ENCODE assay signal across 2 cellular contexts in genomic region chr12:15677207-15677606, GRCh38.
TF ChIP-seq lines count a peak whose summit lies in the region.

No MANE protein-coding gene starts in this region.

TF ChIP-seq in GM12878, 131 proteins besides CTCF, POLR2A, EP300 and RAD21:
- TF ChIP-seq MYB (IDR thresholded peaks at IDR 0.05; ENCODE audit: borderline replicate concordance, low read depth, low read length), result no peak
- no peak for TF ChIP-seq IKZF2 (IDR thresholded peaks at IDR 0.05)
- no peak for TF ChIP-seq ETV6 (conservative IDR thresholded peaks at IDR 0.05 in 1 of 2, IDR thresholded peaks at IDR 0.05 in 1 of 2; ENCODE audit: borderline replicate concordance in 1 of 2, low read depth in 1 of 2)
- no peak for TF ChIP-seq NR2F1 (conservative IDR thresholded peaks at IDR 0.05)
- TF ChIP-seq POLR2AphosphoS5 (IDR thresholded peaks at IDR 0.05; ENCODE audit: low read length), result no peak
- no peak for TF ChIP-seq DPF2 (IDR thresholded peaks at IDR 0.05)
- no peak for TF ChIP-seq SP1 (IDR thresholded peaks at IDR 0.05; ENCODE audit: low read depth, low read length)
- no peak for TF ChIP-seq HDAC2 (IDR thresholded peaks at IDR 0.05)
- no peak for TF ChIP-seq POU2F2 (IDR thresholded peaks at IDR 0.05; ENCODE audit: borderline replicate concordance, low read depth, low read length)
- TF ChIP-seq, protein P1, sequence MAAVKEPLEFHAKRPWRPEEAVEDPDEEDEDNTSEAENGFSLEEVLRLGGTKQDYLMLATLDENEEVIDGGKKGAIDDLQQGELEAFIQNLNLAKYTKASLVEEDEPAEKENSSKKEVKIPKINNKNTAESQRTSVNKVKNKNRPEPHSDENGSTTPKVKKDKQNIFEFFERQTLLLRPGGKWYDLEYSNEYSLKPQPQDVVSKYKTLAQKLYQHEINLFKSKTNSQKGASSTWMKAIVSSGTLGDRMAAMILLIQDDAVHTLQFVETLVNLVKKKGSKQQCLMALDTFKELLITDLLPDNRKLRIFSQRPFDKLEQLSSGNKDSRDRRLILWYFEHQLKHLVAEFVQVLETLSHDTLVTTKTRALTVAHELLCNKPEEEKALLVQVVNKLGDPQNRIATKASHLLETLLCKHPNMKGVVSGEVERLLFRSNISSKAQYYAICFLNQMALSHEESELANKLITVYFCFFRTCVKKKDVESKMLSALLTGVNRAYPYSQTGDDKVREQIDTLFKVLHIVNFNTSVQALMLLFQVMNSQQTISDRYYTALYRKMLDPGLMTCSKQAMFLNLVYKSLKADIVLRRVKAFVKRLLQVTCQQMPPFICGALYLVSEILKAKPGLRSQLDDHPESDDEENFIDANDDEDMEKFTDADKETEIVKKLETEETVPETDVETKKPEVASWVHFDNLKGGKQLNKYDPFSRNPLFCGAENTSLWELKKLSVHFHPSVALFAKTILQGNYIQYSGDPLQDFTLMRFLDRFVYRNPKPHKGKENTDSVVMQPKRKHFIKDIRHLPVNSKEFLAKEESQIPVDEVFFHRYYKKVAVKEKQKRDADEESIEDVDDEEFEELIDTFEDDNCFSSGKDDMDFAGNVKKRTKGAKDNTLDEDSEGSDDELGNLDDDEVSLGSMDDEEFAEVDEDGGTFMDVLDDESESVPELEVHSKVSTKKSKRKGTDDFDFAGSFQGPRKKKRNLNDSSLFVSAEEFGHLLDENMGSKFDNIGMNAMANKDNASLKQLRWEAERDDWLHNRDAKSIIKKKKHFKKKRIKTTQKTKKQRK (IDR thresholded peaks at IDR 0.05; ENCODE audit: low read depth, low read length), result no peak
- TF ChIP-seq PRDM15 (CRISPR knock-in tag; IDR thresholded peaks at IDR 0.05), result no peak
- TF ChIP-seq MEF2B (IDR thresholded peaks at IDR 0.05; ENCODE audit: partially characterized antibody, poor library complexity, severe bottlenecking), result no peak
- TF ChIP-seq EGR1 (IDR thresholded peaks at IDR 0.05; ENCODE audit: borderline replicate concordance in 1 of 2, low read depth in 2 of 2, low read length in 2 of 2), result no peak
- TF ChIP-seq MYC (IDR thresholded peaks at IDR 0.05; ENCODE audit: insufficient read depth, insufficient read length, insufficient replicate concordance, low read length, severe bottlenecking), result no peak
TF ChIP-seq in GM12878: peak in this region for 0.

TF ChIP-seq in H1, 55 proteins besides CTCF, POLR2A, EP300 and RAD21:
- TF ChIP-seq MAX (IDR thresholded peaks at IDR 0.05) (no peak), ASH2L (IDR thresholded peaks at IDR 0.05; ENCODE audit: low read length) (no peak), POU5F1 (IDR thresholded peaks at IDR 0.05; ENCODE audit: low read depth, low read length) (no peak), SIX5 (IDR thresholded peaks at IDR 0.05; ENCODE audit: low read depth, low read length) (no peak), SIRT6 (IDR thresholded peaks at IDR 0.05; ENCODE audit: low read length) (no peak), RFX5 (IDR thresholded peaks at IDR 0.05; ENCODE audit: borderline replicate concordance, low read depth, low read length) (no peak), EZH2 (IDR thresholded peaks at IDR 0.05; ENCODE audit: low read depth, low read length, severe bottlenecking) (no peak), POLR2AphosphoS5 (IDR thresholded peaks at IDR 0.05; ENCODE audit: low read depth, low read length) (no peak), RNF2 (IDR thresholded peaks at IDR 0.05; ENCODE audit: borderline replicate concordance, low read depth, low read length, missing control alignments, poor library complexity, severe bottlenecking) (no peak), SUZ12 (IDR thresholded peaks at IDR 0.05; ENCODE audit: low read length) (no peak), CREB1 (IDR thresholded peaks at IDR 0.05) (no peak), GTF2F1 (IDR thresholded peaks at IDR 0.05; ENCODE audit: borderline replicate concordance, low read depth, low read length) (no peak), CHD1 (IDR thresholded peaks at IDR 0.05; ENCODE audit: low read depth, low read length) (no peak), CHD2 (IDR thresholded peaks at IDR 0.05; ENCODE audit: low read length) (no peak), GABPA (IDR thresholded peaks at IDR 0.05; ENCODE audit: borderline replicate concordance, insufficient read depth, low read length) (no peak), SP4 (IDR thresholded peaks at IDR 0.05; ENCODE audit: low read length) (no peak)
- TF ChIP-seq, protein P2, sequence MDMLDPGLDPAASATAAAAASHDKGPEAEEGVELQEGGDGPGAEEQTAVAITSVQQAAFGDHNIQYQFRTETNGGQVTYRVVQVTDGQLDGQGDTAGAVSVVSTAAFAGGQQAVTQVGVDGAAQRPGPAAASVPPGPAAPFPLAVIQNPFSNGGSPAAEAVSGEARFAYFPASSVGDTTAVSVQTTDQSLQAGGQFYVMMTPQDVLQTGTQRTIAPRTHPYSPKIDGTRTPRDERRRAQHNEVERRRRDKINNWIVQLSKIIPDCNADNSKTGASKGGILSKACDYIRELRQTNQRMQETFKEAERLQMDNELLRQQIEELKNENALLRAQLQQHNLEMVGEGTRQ (IDR thresholded peaks at IDR 0.05; ENCODE audit: low read length), result no peak
TF ChIP-seq in H1: peak in this region for 0.
